In the genomic region with DNA sequence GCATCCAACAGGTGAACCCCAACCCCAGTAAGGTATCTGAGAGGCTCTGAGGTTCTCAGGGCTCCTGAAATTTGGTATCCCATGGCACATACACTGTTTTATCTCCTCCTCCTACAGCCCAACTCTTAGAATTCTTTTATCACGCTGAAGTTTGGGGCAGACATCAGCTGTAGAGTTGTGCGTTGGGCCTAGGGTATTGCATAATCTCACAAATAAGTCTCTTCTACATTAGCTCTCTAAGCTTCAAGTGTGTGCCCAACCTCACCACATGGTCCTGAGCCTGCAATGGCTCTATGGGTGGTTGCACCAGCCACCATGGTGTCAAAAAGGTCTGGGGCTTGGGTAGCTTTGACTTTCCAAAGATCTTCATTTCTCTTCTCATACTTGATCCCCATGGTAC, we compare ENCODE assay signal across 25 cellular contexts.
"Had no signal": no experiment of that assay in that cellular context is flagged by ENCODE, and none has a peak within 500 bp of the region (broad histone marks: within the 10 kb centered on the region; RNA-seq: fewer than 3 reads in every experiment).

No MANE protein-coding gene starts in this region.

- H3K4me3 ChIP-seq: esophagus squamous epithelium, lung, prostate gland, sigmoid colon, stomach, testis, tibial artery, upper lobe of left lung had no signal

- DNase-seq: effector memory CD4-positive, alpha-beta T cell; erythroblast; esophagus squamous epithelium; foreskin melanocyte; hypothalamus; immature natural killer cell; natural killer cell; right cardiac atrium; sigmoid colon; stimulated activated CD4-positive, alpha-beta T cell treated with anti-CD3 and anti-CD28 coated beads, Interleukin-2, amount 100 ng/mL, for 24 hours; stimulated activated CD4-positive, alpha-beta T cell treated with anti-CD3 and anti-CD28 coated beads, Interleukin-4, amount 100 ng/mL, for 24 hours; stimulated activated naive CD4-positive, alpha-beta T cell treated with Interleukin-2 at 50 U/mL for 16 hours; stomach; testis; tibial artery; upper lobe of left lung had no signal

- H3K4me1 ChIP-seq: esophagus squamous epithelium, parathyroid adenoma, prostate gland, sigmoid colon, stomach, testis, tibial artery, upper lobe of left lung had no signal

- H3K27me3 ChIP-seq: testis, upper lobe of left lung had no signal

- H3K9me3 ChIP-seq: esophagus squamous epithelium, prostate gland, sigmoid colon, stomach, testis, tibial artery, upper lobe of left lung had no signal

- H3K79me2 ChIP-seq: parathyroid adenoma had no signal

- ATAC-seq: left lobe of liver; natural killer cell; right cardiac atrium; stimulated activated effector memory CD8-positive, alpha-beta T cell treated with anti-CD3 and anti-CD28 coated beads, Interleukin-12 subunit alpha, Interleukin-12 subunit beta, amount 100 ng/mL, for 72 hours had no signal

- H3K27ac ChIP-seq: esophagus squamous epithelium, parathyroid adenoma, prostate gland, sigmoid colon, stomach, testis, tibial artery, upper lobe of left lung had no signal

- H3K36me3 ChIP-seq: esophagus squamous epithelium, prostate gland, sigmoid colon, stomach, tibial artery, upper lobe of left lung had no signal

- H3K9ac ChIP-seq: parathyroid adenoma had no signal

- FAIRE-seq: colon, endometrium, keratinocyte, urothelium cell line had no signal

- H2AFZ ChIP-seq: parathyroid adenoma had no signal
